In the genomic region with DNA sequence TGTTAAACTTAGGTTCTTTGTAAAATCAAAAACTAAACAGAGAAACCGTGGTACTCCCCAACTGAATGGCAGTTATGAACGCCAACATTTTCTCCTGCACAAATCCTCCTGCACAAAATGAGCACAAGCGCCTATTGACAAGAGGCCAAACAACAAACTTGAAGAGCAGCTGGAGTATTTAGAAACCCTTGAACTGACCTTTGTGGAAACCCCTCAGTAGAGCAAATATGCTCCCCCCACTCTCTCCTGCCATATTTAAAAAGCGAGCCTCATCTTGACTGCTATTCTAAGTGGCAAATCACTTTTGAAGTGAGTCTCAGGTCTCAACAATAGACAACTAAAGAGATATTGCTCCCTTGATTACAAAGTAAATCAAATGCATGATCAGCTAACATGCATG, we compare ENCODE assay signal across 18 cellular contexts. TPM values are rescaled to one million over a fixed set of nuclear protein-coding genes. Genes with fewer than 3 reads are reported as not detected.
DNase-seq lines count a peak whose midpoint lies in the region; TF ChIP-seq lines count a peak whose summit lies in the region.
"Had no signal": no experiment of that assay in that cellular context is flagged by ENCODE, and none has a peak within 500 bp of the region (broad histone marks: within the 10 kb centered on the region; RNA-seq: fewer than 3 reads in every experiment).

No MANE protein-coding gene starts in this region.

- peaks cover 6% of the 10 kb centered on the region for H3K27me3 Mint-ChIP-seq in nephron (ENCODE audit: low read depth)
- H3K27me3 Mint-ChIP-seq: dendritic cell treated with granulocyte-macrophage colony-stimulating factor and Interleukin-4, amounts not matched to agents 40 ng/mL and 50 ng/mL, for 4 days had no signal

- DNase-seq in DMS79 (lab: John Stamatoyannopoulos, UW) = peak; percentile 92
- DNase-seq in NCI-H1105 treated with DMSO at 0.1 percent for 48 hours (lab: John Stamatoyannopoulos, UW) = peak; percentile 89
- peak; percentile 24 for DNase-seq in RPMI7951 (ENCODE audit: low read depth)
- DNase-seq in activated gamma-delta T cell treated with Interleukin-2 at 50 U/mL for 16 hours = no peak
- no peak for DNase-seq in D341Med (ENCODE audit: low spot score)
- DNase-seq in NCI-H1436 treated with DMSO at 0.1 percent for 48 hours (lab: John Stamatoyannopoulos, UW) = no peak
- DNase-seq in NCI-H1436 (lab: John Stamatoyannopoulos, UW) = no peak
- DNase-seq: activated CD4-positive, alpha-beta T cell treated with anti-CD3 and anti-CD28 coated beads, Interleukin-2, amount 50 U/mL, for 4 hours; activated CD8-positive, alpha-beta memory T cell treated with anti-CD3 and anti-CD28 coated beads, Interleukin-2, amount 50 U/mL, for 48 hours; adrenal gland; GDM1; immature natural killer cell; Karpas-422; stimulated activated CD4-positive, alpha-beta T cell treated with anti-CD3 and anti-CD28 coated beads, Interleukin-15, amount 100 ng/mL, for 24 hours had no signal

- peak overlapping the region; percentile 86 to 92 (median 89) for H3K27ac Mint-ChIP-seq in nephron
- H3K27ac Mint-ChIP-seq: CD14-positive monocyte; dendritic cell treated with granulocyte-macrophage colony-stimulating factor and Interleukin-4, amounts not matched to agents 40 ng/mL and 50 ng/mL, for 4 days; immature natural killer cell had no signal

- no peak for TF ChIP-seq CTCF in nephron (IDR thresholded peaks at IDR 0.05; ENCODE audit: unreplicated experiment in 3 of 3)

- H3K9me3 Mint-ChIP-seq in nephron = no peaks in the 10 kb centered on the region
- H3K9me3 Mint-ChIP-seq: dendritic cell treated with granulocyte-macrophage colony-stimulating factor and Interleukin-4, amounts not matched to agents 40 ng/mL and 50 ng/mL, for 4 days; immature natural killer cell had no signal

- peaks cover 70% of the 10 kb centered on the region for H3K36me3 Mint-ChIP-seq in nephron (ENCODE audit: low read depth)
- H3K36me3 Mint-ChIP-seq: CD14-positive monocyte, immature natural killer cell had no signal

- H3K4me1 Mint-ChIP-seq in nephron = peaks cover 30% of the 10 kb centered on the region
- H3K4me1 Mint-ChIP-seq: CD14-positive monocyte, immature natural killer cell had no signal

- H3K4me3 Mint-ChIP-seq in nephron = peak overlapping the region in 1 of 3 experiments; percentile 31
- H3K4me3 Mint-ChIP-seq: CD14-positive monocyte; dendritic cell treated with granulocyte-macrophage colony-stimulating factor and Interleukin-4, amounts not matched to agents 40 ng/mL and 50 ng/mL, for 4 days; immature natural killer cell had no signal

RNA-seq across cellular contexts. Expression of gene LAMB1, which starts 20.5 kb away (rescaled TPM):
- 147 and 157 TPM in 2 replicates for total RNA-seq in RPMI7951 (2014; rRNA removed; shearing (Covaris generic))
- total RNA-seq: T-helper 1 cell treated with Interleukin-12 subunit alpha and Interleukin-12 subunit beta and Interleukin-4 antibody, amounts not matched to agents 30 ng/mL and 1 ng/mL, for 36 hours had no signal

Comparison
In these comparisons a context has a peak if more than half of its experiments do, and no peak if none do; other contexts are left out.
1. DNase-seq: peak in DMS79 (single experiment), NCI-H1105 treated with DMSO at 0.1 percent for 48 hours (single experiment) and RPMI7951 (single experiment); none in activated gamma-delta T cell treated with Interleukin-2 at 50 U/mL for 16 hours (single experiment), D341Med (single experiment), NCI-H1436 treated with DMSO at 0.1 percent for 48 hours (single experiment) and NCI-H1436 (single experiment).